10 cellular contexts compared by ENCODE assay signal in the genomic region with DNA sequence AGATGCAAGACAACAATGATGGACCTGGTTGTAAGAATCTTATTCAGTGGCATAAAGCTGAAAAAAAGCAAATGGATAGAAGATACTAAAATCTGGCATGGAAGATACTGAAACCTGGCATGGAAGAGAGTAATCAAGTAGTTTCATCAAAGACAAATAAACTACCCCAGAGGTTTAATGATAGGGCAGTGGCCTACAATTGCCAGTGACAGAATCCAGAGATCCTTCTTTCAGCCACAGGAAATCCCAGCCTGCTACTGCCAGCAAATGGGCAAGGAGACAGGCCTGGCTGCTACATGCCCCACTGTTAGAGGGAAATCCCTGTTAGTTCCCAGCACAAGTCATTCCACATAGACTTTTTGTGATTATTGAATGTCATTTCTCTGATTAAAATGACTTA.
DNase-seq lines count a peak whose midpoint lies in the region; ATAC-seq and TF ChIP-seq lines count a peak whose summit lies in the region.
"Had no signal": no experiment of that assay in that cellular context is flagged by ENCODE, and none has a peak within 500 bp of the region (broad histone marks: within the 10 kb centered on the region; RNA-seq: fewer than 3 reads in every experiment).

No MANE protein-coding gene starts in this region.

- no peak overlapping the region for H2BK120ac ChIP-seq in mesendoderm (ENCODE audit: low read depth, low read length)

- no peak overlapping the region for H2AFZ ChIP-seq in SK-N-SH (ENCODE audit: low read depth)
- H2AFZ ChIP-seq: GM23248 had no signal

- H2BK5ac ChIP-seq in mesendoderm (ENCODE audit: low read length) = no peak overlapping the region

- H3K23ac ChIP-seq in mesendoderm (ENCODE audit: low read length) = no peak overlapping the region

- no peak overlapping the region for H4K5ac ChIP-seq in mesendoderm (ENCODE audit: low read length)

- H3K36me3 ChIP-seq in BE2C = no peaks in the 10 kb centered on the region
- H3K36me3 ChIP-seq in MG63 = no peaks in the 10 kb centered on the region
- no peaks in the 10 kb centered on the region for H3K36me3 ChIP-seq in SK-N-SH (replicated peaks in 1 of 2; ENCODE audit: control insufficient read depth in 1 of 2, insufficient read depth in 2 of 2, low read length in 1 of 2)
- H3K36me3 ChIP-seq in mesendoderm (ENCODE audit: control insufficient read depth, insufficient read depth, low read length) = no peaks in the 10 kb centered on the region
- H3K36me3 ChIP-seq: HAP-1 had no signal

- H3K56ac ChIP-seq in mesendoderm (ENCODE audit: low read length) = no peak overlapping the region

- H4K20me1 ChIP-seq in SK-N-SH (ENCODE audit: insufficient read depth) = no peaks in the 10 kb centered on the region

- no peaks in the 10 kb centered on the region for H3K27me3 ChIP-seq in BE2C
- no peaks in the 10 kb centered on the region for H3K27me3 ChIP-seq in MG63
- H3K27me3 ChIP-seq in SK-N-SH (ENCODE audit: insufficient read depth) = no peaks in the 10 kb centered on the region
- H3K27me3 ChIP-seq in mesendoderm (ENCODE audit: insufficient read depth, low read length, poor library complexity) = no peaks in the 10 kb centered on the region

- no peak overlapping the region for H3K4me3 ChIP-seq in BE2C (ENCODE audit: low read depth, low read length)
- no peak overlapping the region for H3K4me3 ChIP-seq in MG63
- no peak overlapping the region for H3K4me3 ChIP-seq in SK-N-SH (ENCODE audit: low read depth in 2 of 2, low read length in 1 of 2)
- H3K4me3 ChIP-seq in mesendoderm (ENCODE audit: low read length) = no peak overlapping the region
- H3K4me3 ChIP-seq: GM23248, HAP-1 had no signal

- POLR2A ChIA-PET in SK-N-SH (lab: Yijun Ruan, JAX) = no interaction called here

- no peak for TF ChIP-seq CTCF in BE2C (IDR thresholded peaks at IDR 0.05; ENCODE audit: low read depth, low read length)
- TF ChIP-seq CTCF in SK-N-SH (IDR thresholded peaks at IDR 0.05) = no peak

- no peak overlapping the region for H3K4me2 ChIP-seq in SK-N-SH
- H3K4me2 ChIP-seq in mesendoderm (ENCODE audit: low read length) = no peak overlapping the region

- no peaks in the 10 kb centered on the region for H3F3A ChIP-seq in SK-N-SH (replicated peaks; ENCODE audit: insufficient read depth)

- H2BK15ac ChIP-seq in mesendoderm (replicated peaks; ENCODE audit: low read depth) = no peak overlapping the region

- DNase-seq in BE2C = peak; percentile 64
- peak; percentile 14 for DNase-seq in MG63
- peak; percentile 78 for DNase-seq in SK-N-SH
- DNase-seq in mesendoderm = peak; percentile 7
- no peak for DNase-seq in amygdala (lab: John Stamatoyannopoulos, UW)
- DNase-seq: C1 segment of cervical spinal cord; CD4-positive, CD25-positive, alpha-beta regulatory T cell; GM23248 had no signal

- no peak overlapping the region for H2AK5ac ChIP-seq in mesendoderm (ENCODE audit: low read length)

- H3K9me3 ChIP-seq in BE2C (no peaks in the 10 kb centered on the region), MG63 (no peaks in the 10 kb centered on the region), SK-N-SH (no peaks in the 10 kb centered on the region)
- H3K9me3 ChIP-seq: HAP-1 had no signal

- peak in 1 of 2 experiments; percentile 79; a peak in 2 of 4 replicates for TF ChIP-seq EP300 in SK-N-SH (IDR thresholded peaks at IDR 0.05; ENCODE audit: borderline replicate concordance in 1 of 2, low read depth in 1 of 2, low read length in 1 of 2)

- peaks cover 12% of the 10 kb centered on the region for H3K4me1 ChIP-seq in BE2C
- H3K4me1 ChIP-seq in SK-N-SH (ENCODE audit: control insufficient read depth in 1 of 2, insufficient read depth in 2 of 2, low read depth in 1 of 2, low read length in 1 of 2) = peaks cover 0 to 13% of the 10 kb centered on the region in 2 experiments; a peak in 2 of 4 replicates
- no peaks in the 10 kb centered on the region for H3K4me1 ChIP-seq in mesendoderm (ENCODE audit: control insufficient read depth, low read depth, low read length)
- H3K4me1 ChIP-seq: HAP-1 had no signal

- CTCF ChIA-PET in SK-N-SH (lab: Yijun Ruan, JAX) = interaction anchor here (0.7 to 1.3 kb wide), 3 partner anchors 9 to 881 kb away, joined by 3 to 4 read pairs (median 3); no protein-coding TSS in a partner anchor

- no peak overlapping the region for H3K4ac ChIP-seq in mesendoderm (ENCODE audit: low read depth, low read length)

- no peak overlapping the region for H3K9ac ChIP-seq in SK-N-SH
- H3K9ac ChIP-seq in mesendoderm (ENCODE audit: low read length) = no peak overlapping the region
- H3K9ac ChIP-seq: GM23248 had no signal

- no peaks in the 10 kb centered on the region for H3K79me1 ChIP-seq in mesendoderm (ENCODE audit: low read length)

- H3K18ac ChIP-seq in mesendoderm (ENCODE audit: low read length) = no peak overlapping the region

- no peak for ATAC-seq in GM19395 (IDR thresholded peaks at IDR 0.05; ENCODE audit: unreplicated experiment)

- H3K9me2 ChIP-seq in SK-N-SH = no peaks in the 10 kb centered on the region

- peak overlapping the region in 1 of 2 experiments; percentile 85; a peak in 1 of 4 replicates for H3K27ac ChIP-seq in SK-N-SH (ENCODE audit: low read depth in 2 of 2, low read length in 1 of 2)
- H3K27ac ChIP-seq in mesendoderm (ENCODE audit: low read depth, low read length) = no peak overlapping the region
- H3K27ac ChIP-seq: GM23248 had no signal

- TF ChIP-seq RAD21 in SK-N-SH (IDR thresholded peaks at IDR 0.05; ENCODE audit: low read length) = peak; percentile 28

- H4K8ac ChIP-seq in mesendoderm (ENCODE audit: low read depth, low read length) = no peak overlapping the region

- no peaks in the 10 kb centered on the region for H3K79me2 ChIP-seq in SK-N-SH (ENCODE audit: insufficient read depth)
- no peaks in the 10 kb centered on the region for H3K79me2 ChIP-seq in mesendoderm (ENCODE audit: control insufficient read depth, insufficient read depth, low read length)

TF ChIP-seq in SK-N-SH, 30 proteins besides CTCF, POLR2A, EP300 and RAD21 (continues in another document):
- TF ChIP-seq GABPA (IDR thresholded peaks at IDR 0.05; ENCODE audit: low read depth) (no peak), TAF1 (IDR thresholded peaks at IDR 0.05; ENCODE audit: borderline replicate concordance, low read depth, low read length) (no peak), CHD2 (IDR thresholded peaks at IDR 0.05; ENCODE audit: low read length, partially characterized antibody) (peak; percentile 63), EZH2phosphoT487 (IDR thresholded peaks at IDR 0.05; ENCODE audit: borderline replicate concordance, low read depth) (no peak), SIN3A (IDR thresholded peaks at IDR 0.05; ENCODE audit: borderline replicate concordance, low read depth, low read length) (no peak), FOXM1 (IDR thresholded peaks at IDR 0.05; ENCODE audit: low read depth) (no peak), TEAD4 (IDR thresholded peaks at IDR 0.05; ENCODE audit: borderline replicate concordance, insufficient read depth) (no peak), GATA2 (CRISPR knock-in tag; IDR thresholded peaks at IDR 0.05) (peak; percentile 79), RXRA (IDR thresholded peaks at IDR 0.05; ENCODE audit: borderline replicate concordance, low read depth) (no peak), MAX (IDR thresholded peaks at IDR 0.05; ENCODE audit: low read depth) (no peak), FOSL2 (IDR thresholded peaks at IDR 0.05; ENCODE audit: borderline replicate concordance, low read depth) (no peak), RFX5 (IDR thresholded peaks at IDR 0.05; ENCODE audit: low read length) (no peak; the same call in 1 of the 2 replicates), TCF12 (IDR thresholded peaks at IDR 0.05) (peak; percentile 44), MEF2A (IDR thresholded peaks at IDR 0.05; ENCODE audit: borderline replicate concordance, low read depth) (no peak), JUND (IDR thresholded peaks at IDR 0.05) (no peak), USF2 (IDR thresholded peaks at IDR 0.05; ENCODE audit: borderline replicate concordance, low read depth, low read length) (no peak), RCOR1 (IDR thresholded peaks at IDR 0.05; ENCODE audit: low read length) (peak; percentile 70; the same call in 1 of the 2 replicates)
- TF ChIP-seq, protein P1, sequence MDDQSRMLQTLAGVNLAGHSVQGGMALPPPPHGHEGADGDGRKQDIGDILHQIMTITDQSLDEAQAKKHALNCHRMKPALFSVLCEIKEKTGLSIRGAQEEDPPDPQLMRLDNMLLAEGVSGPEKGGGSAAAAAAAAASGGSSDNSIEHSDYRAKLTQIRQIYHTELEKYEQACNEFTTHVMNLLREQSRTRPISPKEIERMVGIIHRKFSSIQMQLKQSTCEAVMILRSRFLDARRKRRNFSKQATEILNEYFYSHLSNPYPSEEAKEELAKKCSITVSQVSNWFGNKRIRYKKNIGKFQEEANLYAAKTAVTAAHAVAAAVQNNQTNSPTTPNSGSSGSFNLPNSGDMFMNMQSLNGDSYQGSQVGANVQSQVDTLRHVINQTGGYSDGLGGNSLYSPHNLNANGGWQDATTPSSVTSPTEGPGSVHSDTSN (IDR thresholded peaks at IDR 0.05) = no peak

Comparison
In these comparisons a context has a peak if more than half of its experiments do, and no peak if none do; other contexts are left out.
1. DNase-seq: peak in BE2C (single experiment), MG63 (single experiment), SK-N-SH (single experiment) and mesendoderm (single experiment); none in amygdala (0 of 56).